ENCODE assay signal across 8 cellular contexts in genomic region chr12:113070117-113070906, GRCh38. TPM values are rescaled to one million over a fixed set of nuclear protein-coding genes. Genes with fewer than 3 reads are reported as not detected.
A peak's percentile ranks its signal among the peaks of the same experiment; 100 is the strongest.
DNase-seq lines count a peak whose midpoint lies in the region; ATAC-seq, FAIRE-seq and TF ChIP-seq lines count a peak whose summit lies in the region.

No MANE protein-coding gene starts in this region.

- FAIRE-seq in GM12892 (lab: Jason Lieb, UNC), result peak; percentile 24

- ATAC-seq in HG03045 (IDR thresholded peaks at IDR 0.05; ENCODE audit: unreplicated experiment) (peak; percentile 44), GM21526 (IDR thresholded peaks at IDR 0.05; ENCODE audit: low FRiP score, unreplicated experiment) (no peak), HG03108 (IDR thresholded peaks at IDR 0.05; ENCODE audit: unreplicated experiment) (no peak)
- peak; percentile 49 to 85 for ATAC-seq in naive thymus-derived CD8-positive, alpha-beta T cell

- peak; percentile 70 for DNase-seq in GM12892 (ENCODE audit: insufficient read length)
- peak; percentile 73 to 77 for DNase-seq in activated T-cell treated with anti-CD3 and anti-CD28 coated beads, Interleukin-2, amount 50 U/mL, for 48 hours
- peak in 7 of 10 donors; percentile 14 to 48 (median 33) for DNase-seq in naive thymus-derived CD8-positive, alpha-beta T cell
- no peak for DNase-seq in osteocyte (ENCODE audit: extremely low spot score, unreplicated experiment)
- DNase-seq in NCI-H1105 (lab: John Stamatoyannopoulos, UW), result no peak

- no peaks in the 10 kb centered on the region for H3K9me3 Mint-ChIP-seq in naive thymus-derived CD8-positive, alpha-beta T cell
- no peaks in the 10 kb centered on the region for H3K9me3 Mint-ChIP-seq in osteocyte (ENCODE audit: unreplicated experiment)

- H3K4me1 Mint-ChIP-seq in naive thymus-derived CD8-positive, alpha-beta T cell, result peaks cover 32 to 76% (median 70%) of the 10 kb centered on the region in 4 donors
- peaks cover 1% of the 10 kb centered on the region for H3K4me1 Mint-ChIP-seq in osteocyte (ENCODE audit: unreplicated experiment)

- H3K27ac Mint-ChIP-seq in naive thymus-derived CD8-positive, alpha-beta T cell, result peak overlapping the region in 8 of 10 donors; percentile 48 to 81 (median 74)
- H3K27ac Mint-ChIP-seq in osteocyte (ENCODE audit: unreplicated experiment), result no peak overlapping the region

- no peak for TF ChIP-seq POLR2A in GM12892 (IDR thresholded peaks at IDR 0.05; ENCODE audit: low read depth, low read length)

- POLR2A ChIA-PET in naive thymus-derived CD8-positive, alpha-beta T cell (lab: Charles Lee), result no interaction called here

- peak overlapping the region in 5 of 10 donors; percentile 10 to 60 (median 55) for H3K4me3 Mint-ChIP-seq in naive thymus-derived CD8-positive, alpha-beta T cell
- H3K4me3 Mint-ChIP-seq in osteocyte (ENCODE audit: unreplicated experiment), result no peak overlapping the region

- H3K27me3 Mint-ChIP-seq in naive thymus-derived CD8-positive, alpha-beta T cell, result no peaks in the 10 kb centered on the region
- H3K27me3 Mint-ChIP-seq in osteocyte (ENCODE audit: unreplicated experiment), result peaks cover 18% of the 10 kb centered on the region

- H3K36me3 Mint-ChIP-seq in naive thymus-derived CD8-positive, alpha-beta T cell, result peaks cover 0 to 2% (median 0%) of the 10 kb centered on the region in 3 donors
- no peaks in the 10 kb centered on the region for H3K36me3 Mint-ChIP-seq in osteocyte (ENCODE audit: unreplicated experiment)

- TF ChIP-seq CTCF in osteocyte (IDR thresholded peaks at IDR 0.05), result no peak

RNA-seq across cellular contexts. Expression of gene DTX1, which starts 13.8 kb away (rescaled TPM):
- polyA plus RNA-seq in GM12892 (2012; ENCODE audit: missing spikeins), result 10.9 TPM
- total RNA-seq in naive thymus-derived CD8-positive, alpha-beta T cell, result 1 to 10 TPM; 2.8 to 4.1 TPM
- polyA plus RNA-seq in naive thymus-derived CD8-positive, alpha-beta T cell, result 1 to 10 TPM in 1 of 3 donors, under 1 TPM in 2; 0.09 to 1.5 (median 0.48) TPM
- total RNA-seq in osteocyte, result not detected in 2 replicates

Comparison
In these comparisons a context has a peak if more than half of its experiments do, and no peak if none do; other contexts are left out.
1. DNase-seq: peak in GM12892 (single experiment), activated T-cell treated with anti-CD3 and anti-CD28 coated beads, Interleukin-2, amount 50 U/mL, for 48 hours (2 of 2) and naive thymus-derived CD8-positive, alpha-beta T cell (7 of 10); none in osteocyte (single experiment) and NCI-H1105 (single experiment).
2. ATAC-seq: peak in HG03045 (single experiment) and naive thymus-derived CD8-positive, alpha-beta T cell (2 of 2); none in GM21526 (single experiment) and HG03108 (single experiment).